10 cellular contexts compared by ENCODE assay signal in genomic region chr9:110192531-110193326, GRCh38. TPM values are rescaled to one million over a fixed set of nuclear protein-coding genes. Genes with fewer than 3 reads are reported as not detected.
A peak's percentile ranks its signal among the peaks of the same experiment; 100 is the strongest.
DNase-seq lines count a peak whose midpoint lies in the region; ATAC-seq and TF ChIP-seq lines count a peak whose summit lies in the region.
"Had no signal": no experiment of that assay in that cellular context is flagged by ENCODE, and none has a peak within 500 bp of the region (broad histone marks: within the 10 kb centered on the region; RNA-seq: fewer than 3 reads in every experiment).

No MANE protein-coding gene starts in this region.

- WGBS in hepatocyte (ENCODE audit: low lambda C conversion rate, missing lambda C conversion rate): 64% methylated on average over 5 of the region's 5 CpGs

- no peaks in the 10 kb centered on the region for H3K9me2 ChIP-seq in hepatocyte (replicated peaks; ENCODE audit: insufficient read depth)

- H3K27me3 ChIP-seq in hepatocyte (no peaks in the 10 kb centered on the region), skeletal muscle tissue (ENCODE audit: control insufficient read depth in 3 of 3, insufficient read depth in 3 of 3, low read length in 3 of 3) (no peaks in the 10 kb centered on the region)

- H3K4me3 ChIP-seq in SK-N-MC (no peak overlapping the region), hepatocyte (no peak overlapping the region), skeletal muscle tissue (ENCODE audit: low read length in 3 of 3) (no peak overlapping the region)

- DNase-seq in EL: peak; percentile 79
- DNase-seq in SK-N-MC (ENCODE audit: low read depth, low spot score): no peak
- peak; percentile 35 for DNase-seq in hepatocyte (ENCODE audit: low spot score)
- DNase-seq in cerebellar nuclear complex (lab: John Stamatoyannopoulos, UW): no peak
- no peak for DNase-seq in NCI-H2107 treated with DMSO at 0.1 percent for 48 hours (lab: John Stamatoyannopoulos, UW; ENCODE audit: unreplicated experiment)
- DNase-seq in NCI-H1436 treated with DMSO at 0.1 percent for 48 hours (lab: John Stamatoyannopoulos, UW): no peak
- DNase-seq: glutamatergic neuron had no signal

- no peak for ATAC-seq in GM18907 (IDR thresholded peaks at IDR 0.05; ENCODE audit: unreplicated experiment)

- no peaks in the 10 kb centered on the region for H4K20me1 ChIP-seq in hepatocyte (ENCODE audit: insufficient read depth, poor library complexity, severe bottlenecking)

- no peak overlapping the region for H2AFZ ChIP-seq in hepatocyte

- no peak overlapping the region for H3K4me2 ChIP-seq in hepatocyte

- H3K27ac ChIP-seq in SK-N-MC (no peak overlapping the region), hepatocyte (peak overlapping the region; percentile 54), skeletal muscle tissue (ENCODE audit: low read depth, low read length) (peak overlapping the region; percentile 16)

- H3K36me3 ChIP-seq in SK-N-MC (ENCODE audit: insufficient read depth, low read length) (no peaks in the 10 kb centered on the region), hepatocyte (replicated peaks; ENCODE audit: insufficient read depth, low read depth) (no peaks in the 10 kb centered on the region), skeletal muscle tissue (ENCODE audit: control insufficient read depth in 3 of 3, insufficient read depth in 3 of 3, low read length in 3 of 3) (no peaks in the 10 kb centered on the region)

- H3K4me1 ChIP-seq in hepatocyte (ENCODE audit: insufficient read depth): peaks cover 21% of the 10 kb centered on the region
- peaks cover 0 to 4% (median 3%) of the 10 kb centered on the region in 3 donors for H3K4me1 ChIP-seq in skeletal muscle tissue (ENCODE audit: control insufficient read depth in 3 of 3, insufficient read depth in 3 of 3, low read length in 3 of 3)

- TF ChIP-seq CTCF in hepatocyte (IDR thresholded peaks at IDR 0.05; ENCODE audit: poor library complexity): no peak

- H3K9ac ChIP-seq in SK-N-MC (ENCODE audit: insufficient read length) (peak overlapping the region; percentile 28), skeletal muscle tissue (ENCODE audit: low read depth in 1 of 3, low read length in 3 of 3) (no peak overlapping the region)

- H3K9me3 ChIP-seq in SK-N-MC (ENCODE audit: low read depth, low read length) (no peaks in the 10 kb centered on the region), hepatocyte (ENCODE audit: low read depth) (no peaks in the 10 kb centered on the region), skeletal muscle tissue (ENCODE audit: control insufficient read depth in 3 of 3, low read length in 3 of 3) (no peaks in the 10 kb centered on the region)

- no peaks in the 10 kb centered on the region for H3K79me2 ChIP-seq in hepatocyte

RNA-seq across cellular contexts. Expression of gene C9orf152, which starts 15.2 kb away (rescaled TPM):
- total RNA-seq in hepatocyte (0.28 and 1.2 TPM in 2 replicates), skeletal muscle tissue (not detected)
- 0.29 and 0.68 TPM in 2 replicates for polyA plus RNA-seq in hepatocyte
- total RNA-seq: activated T-helper 1 cell treated with anti-CD3 and anti-CD28 coated beads, Interleukin-12 subunit alpha, Interleukin-12 subunit beta, Interleukin-2, Interleukin-4 antibody, amounts not matched to agents 30 ng/mL and 10 ng/mL and 1 ng/mL, durations not matched to agents 14 hours and 24 hours and 36 hours had no signal

Comparison
In these comparisons a context has a peak if more than half of its experiments do, and no peak if none do; other contexts are left out.
1. DNase-seq: peak in EL (single experiment) and hepatocyte (single experiment); none in SK-N-MC (single experiment), cerebellar nuclear complex (0 of 2), NCI-H2107 treated with DMSO at 0.1 percent for 48 hours (single experiment) and NCI-H1436 treated with DMSO at 0.1 percent for 48 hours (single experiment).